Comparison of ENCODE assay signal across 12 cellular contexts in the genomic region with DNA sequence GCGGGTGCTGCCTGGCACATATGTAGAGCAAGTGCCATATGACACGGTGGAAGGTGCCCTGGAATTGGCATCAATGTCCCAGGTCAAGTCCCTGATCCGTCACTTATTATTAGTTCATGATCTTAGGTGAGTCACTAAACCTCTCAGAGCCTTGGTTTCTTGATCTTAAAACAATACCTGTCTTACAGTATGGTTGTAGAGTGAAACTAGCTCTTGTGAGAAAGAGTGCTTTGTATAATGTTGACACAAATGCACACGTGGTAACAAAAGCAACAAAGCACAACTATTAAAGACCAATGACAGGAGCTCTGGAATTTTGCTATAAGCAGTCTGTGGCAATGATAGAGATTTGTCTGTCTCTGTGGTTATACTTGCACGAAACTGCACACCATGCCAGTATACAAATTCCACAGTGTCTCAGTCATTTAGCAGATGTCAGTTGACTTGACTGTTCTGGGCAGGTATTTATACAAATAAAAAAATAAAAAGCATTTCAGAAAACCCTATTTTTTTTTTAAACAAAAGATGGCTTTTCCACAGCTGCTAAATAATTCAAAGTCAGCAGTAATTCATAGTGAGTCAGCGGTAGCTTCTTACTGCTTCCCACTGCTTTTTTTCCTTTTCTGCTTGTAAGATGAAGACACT. TPM values are rescaled to one million over a fixed set of nuclear protein-coding genes. Genes with fewer than 3 reads are reported as not detected.
DNase-seq lines count a peak whose midpoint lies in the region; ATAC-seq and TF ChIP-seq lines count a peak whose summit lies in the region.
"Had no signal": no experiment of that assay in that cellular context is flagged by ENCODE, and none has a peak within 500 bp of the region (broad histone marks: within the 10 kb centered on the region; RNA-seq: fewer than 3 reads in every experiment).

No MANE protein-coding gene starts in this region.

- H3K36me3 ChIP-seq in brain microvascular endothelial cell (replicated peaks) (no peaks in the 10 kb centered on the region), mesenchymal stem cell (ENCODE audit: control insufficient read depth in 1 of 2, insufficient read depth in 2 of 2, low read depth in 1 of 2, low read length in 2 of 2) (no peaks in the 10 kb centered on the region)

- in situ Hi-C loops in brain microvascular endothelial cell (cut with HindIII; ENCODE audit: low pct_ligation_motif_present, low sequenced_read_pairs): no loop called here

- no peak overlapping the region for H2BK15ac ChIP-seq in mesenchymal stem cell (ENCODE audit: low read depth, poor library complexity, severe bottlenecking)

- ATAC-seq in HG03460 (IDR thresholded peaks at IDR 0.05; ENCODE audit: unreplicated experiment) (peak; percentile 47), right cardiac atrium (no peak), HG03457 (IDR thresholded peaks at IDR 0.05; ENCODE audit: unreplicated experiment) (no peak), HG02870 (IDR thresholded peaks at IDR 0.05; ENCODE audit: unreplicated experiment) (no peak)
- ATAC-seq: left cardiac atrium had no signal

- H3K23ac ChIP-seq in mesenchymal stem cell (ENCODE audit: low read length in 2 of 2): no peak overlapping the region

- H2BK5ac ChIP-seq in mesenchymal stem cell (ENCODE audit: low read depth, low read length, poor library complexity, severe bottlenecking): no peak overlapping the region

- no peak overlapping the region for H2AFZ ChIP-seq in mesenchymal stem cell (ENCODE audit: low read depth, low read length)

- H3K79me1 ChIP-seq in mesenchymal stem cell (replicated peaks; ENCODE audit: low read length, poor library complexity, severe bottlenecking): no peaks in the 10 kb centered on the region

- WGBS in mesenchymal stem cell: 83% methylated on average over 3 of the region's 6 CpGs
- WGBS in right cardiac atrium: 78% methylated on average over 6 of the region's 6 CpGs

- H3K27me3 ChIP-seq in brain microvascular endothelial cell (replicated peaks) (no peaks in the 10 kb centered on the region), mesenchymal stem cell (ENCODE audit: control insufficient read depth in 1 of 2, insufficient read depth in 1 of 2, low read length in 2 of 2) (no peaks in the 10 kb centered on the region), right cardiac atrium (ENCODE audit: control insufficient read depth, insufficient read depth) (no peaks in the 10 kb centered on the region)

- no peak overlapping the region for H2BK12ac ChIP-seq in mesenchymal stem cell (ENCODE audit: low read length in 2 of 2)

- TF ChIP-seq CTCF in brain microvascular endothelial cell (IDR thresholded peaks at IDR 0.05; ENCODE audit: low read depth, low read length, missing control alignments): no peak

- DNase-seq in COLO829 (ENCODE audit: low spot score) (peak; percentile 82), brain microvascular endothelial cell (peak; percentile 13), mesenchymal stem cell (peak; percentile 77), right cardiac atrium (no peak), NCI-H524 (lab: John Stamatoyannopoulos, UW) (no peak)
- DNase-seq: activated T-cell treated with anti-CD3 and anti-CD28 coated beads, Interleukin-2, amount 50 U/mL, for 48 hours; cortex of kidney; left cardiac atrium; retina had no signal

- no peak overlapping the region for H2AK5ac ChIP-seq in mesenchymal stem cell (ENCODE audit: low read length, severe bottlenecking)

- intact Hi-C loops in right cardiac atrium (cut with DNase I): no loop called here

- H3K9me3 ChIP-seq in mesenchymal stem cell (ENCODE audit: control insufficient read depth, low read length) (no peaks in the 10 kb centered on the region), right cardiac atrium (ENCODE audit: control insufficient read depth, low read length) (no peaks in the 10 kb centered on the region)

- no peak overlapping the region for H2BK120ac ChIP-seq in mesenchymal stem cell (ENCODE audit: low read depth, low read length)

- H3K18ac ChIP-seq in mesenchymal stem cell (ENCODE audit: low read depth in 1 of 2, low read length in 2 of 2): no peak overlapping the region

- no peak overlapping the region for H4K91ac ChIP-seq in mesenchymal stem cell (ENCODE audit: low read length)

- no peak overlapping the region for H3K4me3 ChIP-seq in brain microvascular endothelial cell (ENCODE audit: low read depth, low read length)
- no peak overlapping the region for H3K4me3 ChIP-seq in mesenchymal stem cell (ENCODE audit: insufficient read depth in 1 of 2, low read depth in 1 of 2, low read length in 2 of 2)
- no peak overlapping the region for H3K4me3 ChIP-seq in right cardiac atrium (ENCODE audit: low read length)

- H3K27ac ChIP-seq in brain microvascular endothelial cell: no peak overlapping the region
- peak overlapping the region; percentile 31 for H3K27ac ChIP-seq in mesenchymal stem cell (ENCODE audit: low read length, poor library complexity, severe bottlenecking)
- no peak overlapping the region for H3K27ac ChIP-seq in right cardiac atrium (ENCODE audit: low read length)

- no peak overlapping the region for H3K14ac ChIP-seq in mesenchymal stem cell (ENCODE audit: low read length in 2 of 2)

- no peak overlapping the region for H3K4me2 ChIP-seq in mesenchymal stem cell (ENCODE audit: low read length, poor library complexity, severe bottlenecking)

- no peak overlapping the region for H3K4ac ChIP-seq in mesenchymal stem cell (ENCODE audit: low read depth in 1 of 2, low read length in 2 of 2)

- H3K4me1 ChIP-seq in mesenchymal stem cell (ENCODE audit: control insufficient read depth, insufficient read depth, low read depth, low read length) (peaks cover 4% of the 10 kb centered on the region), right cardiac atrium (ENCODE audit: control insufficient read depth, insufficient read depth, low read length) (no peaks in the 10 kb centered on the region)

- H4K8ac ChIP-seq in mesenchymal stem cell (ENCODE audit: low read length): no peak overlapping the region

- H3K9ac ChIP-seq in mesenchymal stem cell (ENCODE audit: low read length): no peak overlapping the region

RNA-seq across cellular contexts. Expression of gene ACSL1, which starts 19.7 kb away (rescaled TPM):
- polyA plus RNA-seq in mesenchymal stem cell (2013, experiment 1 of 2): 4.3 TPM
- 4.5 TPM for polyA plus RNA-seq in mesenchymal stem cell (2013, experiment 2 of 2)
- 100 to 1,000 TPM in 2 of 4 donors, 10 to 100 TPM in 2; 94.6 to 149 (median 106) TPM for total RNA-seq in right cardiac atrium
- polyA plus RNA-seq in right cardiac atrium: 129 TPM

Comparison
In these comparisons a context has a peak if more than half of its experiments do, and no peak if none do; other contexts are left out.
1. DNase-seq: peak in COLO829 (single experiment), brain microvascular endothelial cell (single experiment) and mesenchymal stem cell (single experiment); none in right cardiac atrium (0 of 3) and NCI-H524 (0 of 2).